In the genomic region with DNA sequence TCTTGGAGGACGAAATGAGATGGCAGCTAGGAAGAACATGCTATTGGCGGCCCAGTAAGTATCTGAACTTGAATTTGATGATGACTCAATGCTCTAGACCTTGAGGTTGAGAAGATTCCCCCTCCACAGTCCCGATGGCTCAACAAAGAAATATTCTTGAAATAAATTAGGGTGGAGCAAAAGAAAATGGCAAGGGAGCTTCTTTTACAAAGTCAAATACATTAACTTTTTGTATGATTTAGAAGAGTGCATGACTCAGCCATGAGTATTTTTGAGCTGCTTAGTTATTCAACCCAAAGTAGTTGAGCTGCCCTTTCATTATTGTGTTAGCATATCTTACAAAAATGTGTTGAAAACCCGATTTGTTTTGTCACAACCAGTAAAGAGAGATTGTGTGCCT, we compare ENCODE assay signal across 19 cellular contexts. TPM values are rescaled to one million over a fixed set of nuclear protein-coding genes. Genes with fewer than 3 reads are reported as not detected.
DNase-seq lines count a peak whose midpoint lies in the region; ATAC-seq lines count a peak whose summit lies in the region.
"Had no signal": no experiment of that assay in that cellular context is flagged by ENCODE, and none has a peak within 500 bp of the region (broad histone marks: within the 10 kb centered on the region; RNA-seq: fewer than 3 reads in every experiment).

No MANE protein-coding gene starts in this region.

- peak overlapping the region; percentile 84 for H3K4me2 ChIP-seq in BLaER1
- H3K4me2 ChIP-seq: hepatocyte had no signal

- ATAC-seq in HG03565 (IDR thresholded peaks at IDR 0.05; ENCODE audit: unreplicated experiment): no peak
- ATAC-seq: activated T-helper 17 cell treated with anti-CD3 and anti-CD28 coated beads, Interleukin-2, amount 50 U/mL, for 72 hours; HCT116; left ventricle myocardium superior; natural killer cell had no signal

- H3K36me3 ChIP-seq in BLaER1: no peaks in the 10 kb centered on the region
- H3K36me3 ChIP-seq in HUES64 (ENCODE audit: insufficient read depth, low read length): peaks cover 86% of the 10 kb centered on the region
- peaks cover 56% of the 10 kb centered on the region for H3K36me3 ChIP-seq in iPS-20b (ENCODE audit: insufficient read depth, low read depth, low read length)

- H3K9ac ChIP-seq in BLaER1 (no peak overlapping the region), HUES64 (ENCODE audit: low read depth, low read length) (0 out of 2 replicates have a peak overlapping the region, but pooled peaks have one; percentile 25), iPS-20b (ENCODE audit: low read depth, low read length) (peak overlapping the region; percentile 10; the same call in 1 of the 2 replicates)

- no peaks in the 10 kb centered on the region for H3K9me3 ChIP-seq in BLaER1
- no peaks in the 10 kb centered on the region for H3K9me3 ChIP-seq in HUES64 (ENCODE audit: insufficient read depth, low read depth, low read length)
- no peaks in the 10 kb centered on the region for H3K9me3 ChIP-seq in iPS-20b (ENCODE audit: insufficient read depth, low read depth, low read length)

- H3K27ac ChIP-seq in BLaER1 (0 out of 2 replicates have a peak overlapping the region, but pooled peaks have one; percentile 5), HUES64 (ENCODE audit: low read depth, low read length) (peak overlapping the region; percentile 77), iPS-20b (ENCODE audit: low read length) (no peak overlapping the region)
- H3K27ac ChIP-seq: hepatocyte had no signal

- peaks cover 47% of the 10 kb centered on the region for H3K4me1 ChIP-seq in BLaER1
- H3K4me1 ChIP-seq in HUES64 (ENCODE audit: insufficient read depth, low read length): peaks cover 53% of the 10 kb centered on the region
- H3K4me1 ChIP-seq in iPS-20b (ENCODE audit: insufficient read depth, low read length): peaks cover 40% of the 10 kb centered on the region

- intact Hi-C loops in head of caudate nucleus (cut with DNase I): no loop called here

- H4K20me1 ChIP-seq in BLaER1: peaks cover 60% of the 10 kb centered on the region

- H3K27me3 ChIP-seq in BLaER1 (peaks cover 88% of the 10 kb centered on the region), HUES64 (ENCODE audit: insufficient read depth, low read length) (peaks cover 13% of the 10 kb centered on the region), iPS-20b (ENCODE audit: insufficient read depth, low read length) (peaks cover 40% of the 10 kb centered on the region)

- no peak overlapping the region for H3K4me3 ChIP-seq in BLaER1
- no peak overlapping the region for H3K4me3 ChIP-seq in HUES64 (ENCODE audit: low read length)
- peak overlapping the region; percentile 38; the same call in 1 of the 2 replicates for H3K4me3 ChIP-seq in iPS-20b (ENCODE audit: low read length)
- H3K4me3 ChIP-seq: hepatocyte had no signal

- 48% methylated on average over 3 of the region's 4 CpGs for whole genome bisulfite sequencing in HUES64

- DNase-seq in astrocyte of the hippocampus (ENCODE audit: low read depth, low spot score) (peak; percentile 75), MV-4-11 (lab: John Stamatoyannopoulos, UW) (no peak), head of caudate nucleus (no peak), medulla oblongata (ENCODE audit: extremely low spot score) (no peak)
- DNase-seq: activated CD4-positive, alpha-beta memory T cell treated with anti-CD3 and anti-CD28 coated beads, Interleukin-2, amount 10 ng/mL, durations not matched to agents 7 days and 5 days; aorta; CD4-positive, CD25-positive, alpha-beta regulatory T cell; effector CD4-positive, alpha-beta T cell; left ventricle myocardium superior; natural killer cell; NCI-H146; Right ventricle myocardium superior had no signal

RNA-seq across cellular contexts. Expression of gene TFAP2C, which starts 7.6 kb away (rescaled TPM):
- 5.8 TPM for polyA plus RNA-seq in HUES64 (2013, experiment 1 of 2)
- 5.5 TPM for polyA plus RNA-seq in HUES64 (2013, experiment 2 of 2)
- polyA plus RNA-seq: aorta; CD4-positive, CD25-positive, alpha-beta regulatory T cell had no signal
